ENCODE assay signal across 15 cellular contexts in genomic region chr12:90851800-90852718, GRCh38.
DNase-seq lines count a peak whose midpoint lies in the region; ATAC-seq, FAIRE-seq and TF ChIP-seq lines count a peak whose summit lies in the region.
"Had no signal": no experiment of that assay in that cellular context is flagged by ENCODE, and none has a peak within 500 bp of the region (broad histone marks: within the 10 kb centered on the region; RNA-seq: fewer than 3 reads in every experiment).

No MANE protein-coding gene starts in this region.

- no peaks in the 10 kb centered on the region for H3K27me3 Mint-ChIP-seq in progenitor cell of endocrine pancreas

- H3K4me3 ChIP-seq in bronchial epithelial cell (ENCODE audit: low read depth, low read length) (no peak overlapping the region), left lung (no peak overlapping the region)
- H3K4me3 ChIP-seq: SJCRH30 had no signal

- peaks cover 7% of the 10 kb centered on the region for H3K36me3 Mint-ChIP-seq in progenitor cell of endocrine pancreas (ENCODE audit: insufficient read depth)
- H3K36me3 Mint-ChIP-seq: CD8-positive, alpha-beta T cell had no signal

- H3K27me3 ChIP-seq in bronchial epithelial cell (ENCODE audit: control insufficient read depth, insufficient read depth, low read length): no peaks in the 10 kb centered on the region
- H3K27me3 ChIP-seq in left lung: no peaks in the 10 kb centered on the region
- H3K27me3 ChIP-seq: BE2C, SJCRH30 had no signal

- H3K9me3 Mint-ChIP-seq in progenitor cell of endocrine pancreas (ENCODE audit: low read depth): peaks cover 12% of the 10 kb centered on the region
- H3K9me3 Mint-ChIP-seq: CD8-positive, alpha-beta T cell had no signal

- H3K9me3 ChIP-seq in left lung: no peaks in the 10 kb centered on the region
- H3K9me3 ChIP-seq: BE2C, SJCRH30 had no signal

- peak overlapping the region; percentile 3 for H3K27ac Mint-ChIP-seq in progenitor cell of endocrine pancreas
- H3K27ac Mint-ChIP-seq: CD8-positive, alpha-beta T cell had no signal

- ATAC-seq in left lung: no peak
- no peak for ATAC-seq in left cardiac atrium
- ATAC-seq: CD8-positive, alpha-beta T cell had no signal

- TF ChIP-seq CTCF in bronchial epithelial cell (IDR thresholded peaks at IDR 0.05; ENCODE audit: insufficient read depth, low read length, severe bottlenecking) (no peak), progenitor cell of endocrine pancreas (IDR thresholded peaks at IDR 0.05; ENCODE audit: unreplicated experiment) (no peak), left lung (IDR thresholded peaks at IDR 0.05) (no peak)

- no peak for FAIRE-seq in bronchial epithelial cell (lab: Jason Lieb, UNC)

- intact Hi-C loops in left lung (cut with DNase I): no loop called here
- intact Hi-C loops in left cardiac atrium (cut with DNase I): no loop called here

- peaks cover 29% of the 10 kb centered on the region for H3K4me1 Mint-ChIP-seq in progenitor cell of endocrine pancreas (ENCODE audit: low read depth)

- H3K4me3 Mint-ChIP-seq in progenitor cell of endocrine pancreas (ENCODE audit: low read depth): peak overlapping the region; percentile 19
- H3K4me3 Mint-ChIP-seq: CD8-positive, alpha-beta T cell had no signal

- no peaks in the 10 kb centered on the region for H3K4me1 ChIP-seq in left lung
- H3K4me1 ChIP-seq: BE2C had no signal

- DNase-seq in DMS 273 (lab: John Stamatoyannopoulos, UW; ENCODE audit: unreplicated experiment) (peak; percentile 4), DMS 273 treated with DMSO at 0.1 percent for 48 hours (lab: John Stamatoyannopoulos, UW) (no peak), NCI-H2227 (lab: John Stamatoyannopoulos, UW; ENCODE audit: unreplicated experiment) (peak; percentile 36), bronchial epithelial cell (ENCODE audit: low read depth) (peak; percentile 22), progenitor cell of endocrine pancreas (ENCODE audit: low spot score, unreplicated experiment) (no peak), left lung (no peak), C1 segment of cervical spinal cord (lab: John Stamatoyannopoulos, UW) (no peak), left cardiac atrium (no peak)
- DNase-seq: BE2C; CD8-positive, alpha-beta T cell; H7; NCI-H1694; NCI-H526 treated with DMSO at 0.1 percent for 48 hours; SJCRH30 had no signal

- no peak overlapping the region for H3K27ac ChIP-seq in left lung
- H3K27ac ChIP-seq: 22Rv1, SJCRH30 had no signal

- no peaks in the 10 kb centered on the region for H3K36me3 ChIP-seq in bronchial epithelial cell (ENCODE audit: control insufficient read depth, insufficient read depth, low read length)
- H3K36me3 ChIP-seq in left lung: no peaks in the 10 kb centered on the region
- H3K36me3 ChIP-seq: BE2C, SJCRH30 had no signal

Comparison
In these comparisons a context has a peak if more than half of its experiments do, and no peak if none do; other contexts are left out.
1. DNase-seq: peak in DMS 273 (single experiment), NCI-H2227 (single experiment) and bronchial epithelial cell (single experiment); none in DMS 273 treated with DMSO at 0.1 percent for 48 hours (single experiment), progenitor cell of endocrine pancreas (single experiment), left lung (0 of 2), C1 segment of cervical spinal cord (0 of 14) and left cardiac atrium (single experiment).